In the genomic region with DNA sequence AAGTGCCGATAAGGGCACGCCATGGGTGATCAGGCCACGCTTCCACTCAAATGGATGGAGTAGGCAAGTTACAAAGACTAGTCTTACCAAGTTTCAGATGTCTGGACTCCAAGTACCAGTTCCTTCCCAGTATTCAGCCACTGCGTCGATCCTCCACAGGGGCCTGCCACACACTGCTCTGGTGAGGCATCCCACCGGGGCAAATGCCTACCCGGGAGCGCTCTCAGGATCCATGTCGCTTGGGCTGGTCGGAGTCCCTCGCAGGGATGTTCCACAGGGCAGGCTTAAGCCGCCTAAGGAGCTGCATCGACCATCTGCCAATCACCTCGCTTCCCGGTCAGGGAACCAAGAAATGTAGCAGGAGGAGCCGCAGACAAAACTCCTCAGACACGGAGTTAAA, we compare ENCODE assay signal across 11 cellular contexts. TPM values are rescaled to one million over a fixed set of nuclear protein-coding genes. Genes with fewer than 3 reads are reported as not detected.
"Had no signal": no experiment of that assay in that cellular context is flagged by ENCODE, and none has a peak within 500 bp of the region (broad histone marks: within the 10 kb centered on the region; RNA-seq: fewer than 3 reads in every experiment).

No MANE protein-coding gene starts in this region.

RNA-seq across cellular contexts. Expression of gene TMEM144, which starts 18.1 kb away (rescaled TPM):
- total RNA-seq: activated B cell treated with CpG ODN at 0.5 μM for 24 hours; activated CD4-positive, alpha-beta T cell treated with anti-CD3 and anti-CD28 coated beads, Interleukin-2, amount 10 ng/mL, durations not matched to agents 24 days and 14 days; activated CD8-positive, alpha-beta memory T cell treated with anti-CD3 and anti-CD28 coated beads for 36 hours; activated T-helper 1 cell treated with anti-CD3 and anti-CD28 coated beads, Interleukin-12 subunit alpha, Interleukin-12 subunit beta, Interleukin-2, Interleukin-4 antibody, amounts not matched to agents 30 ng/mL and 10 ng/mL and 1 ng/mL, durations not matched to agents 14 hours and 24 hours and 36 hours had no signal

RNA-seq across cellular contexts. Expression of gene GASK1B, which starts 55.6 kb away (rescaled TPM):
- total RNA-seq: activated B cell treated with CpG ODN at 0.5 μM for 24 hours; activated CD4-positive, alpha-beta memory T cell treated with anti-CD3 and anti-CD28 coated beads for 36 hours; activated CD4-positive, alpha-beta T cell treated with anti-CD3 and anti-CD28 coated beads, Interleukin-2, amount 10 ng/mL, durations not matched to agents 24 days and 14 days; activated CD8-positive, alpha-beta memory T cell treated with anti-CD3 and anti-CD28 coated beads for 36 hours; activated CD8-positive, alpha-beta T cell treated with anti-CD3 and anti-CD28 coated beads for 36 hours; activated naive CD4-positive, alpha-beta T cell treated with anti-CD3 and anti-CD28 coated beads for 36 hours; activated naive CD4-positive, alpha-beta T cell treated with anti-CD3 and anti-CD28 coated beads, Interleukin-2, amount 50 U/mL, for 72 hours; activated naive CD8-positive, alpha-beta T cell treated with anti-CD3 and anti-CD28 coated beads for 36 hours; activated T-cell treated with anti-CD3 and anti-CD28 coated beads, Interleukin-2, amount 50 U/mL, for 72 hours; activated T-helper 1 cell treated with anti-CD3 and anti-CD28 coated beads, Interleukin-12 subunit alpha, Interleukin-12 subunit beta, Interleukin-2, Interleukin-4 antibody, amounts not matched to agents 30 ng/mL and 10 ng/mL and 1 ng/mL, durations not matched to agents 14 hours and 24 hours and 36 hours; activated T-helper 17 cell treated with anti-CD3 and anti-CD28 coated beads, Interleukin-2, amount 50 U/mL, for 72 hours had no signal
